Comparison of ENCODE assay signal across 8 cellular contexts in genomic region chr12:57087689-57088441, GRCh38. TPM values are rescaled to one million over a fixed set of nuclear protein-coding genes. Genes with fewer than 3 reads are reported as not detected.
DNase-seq lines count a peak whose midpoint lies in the region; ATAC-seq, FAIRE-seq and TF ChIP-seq lines count a peak whose summit lies in the region.

No MANE protein-coding gene starts in this region.

- H3K4me3 ChIP-seq in A549 (peak overlapping the region; percentile 89), duodenal mucosa (ENCODE audit: low read depth in 1 of 2, low read length in 2 of 2) (peak overlapping the region; percentile 81 to 82)

- peaks cover 19% of the 10 kb centered on the region for H3K4me1 ChIP-seq in A549
- peaks cover 25 to 38% of the 10 kb centered on the region in 2 donors for H3K4me1 ChIP-seq in duodenal mucosa (ENCODE audit: control insufficient read depth in 1 of 2, insufficient read depth in 2 of 2, low read length in 2 of 2)

- TF ChIP-seq POLR2A in A549 (IDR thresholded peaks at IDR 0.05; ENCODE audit: low read length): peak; percentile 39

- FAIRE-seq in A549 (lab: Jason Lieb, UNC) (no peak), GM18507 (lab: Jason Lieb, UNC) (peak; percentile 78)

- WGBS in A549 (ENCODE audit: missing lambda C conversion rate): 2% methylated on average over 27 of the region's 41 CpGs

- no peak for TF ChIP-seq EP300 in A549 (IDR thresholded peaks at IDR 0.05)

- H3K4me2 ChIP-seq in A549: peak overlapping the region; percentile 99

- POLR2A ChIA-PET in A549 (lab: Yijun Ruan, JAX): interaction anchor here (0.6 to 6.8 kb wide), 11 partner anchors 9 to 458 kb away, joined by 3 to 143 read pairs (median 5); partner anchors contain the start of genes BAZ2A, NACA, NEMP1 and STAT6

- H3K9ac ChIP-seq in duodenal mucosa (ENCODE audit: low read depth in 1 of 2, low read length in 2 of 2): peak overlapping the region; percentile 79 to 89

- CTCF ChIA-PET in A549 (lab: Yijun Ruan, JAX): interaction anchor here (1.0 to 18.3 kb wide), 4 partner anchors 9 to 26 kb away, joined by 4 to 330 read pairs (median 80); partner anchors contain the start of genes NEMP1 and STAT6

- peak; percentile 55 to 69 for ATAC-seq in A549
- ATAC-seq in HG02981 (IDR thresholded peaks at IDR 0.05; ENCODE audit: unreplicated experiment): peak; percentile 31

- peaks cover 0 to 7% of the 10 kb centered on the region in 2 donors for H3K36me3 ChIP-seq in duodenal mucosa (ENCODE audit: control insufficient read depth in 1 of 2, insufficient read depth in 2 of 2, low read length in 2 of 2)

- H3K27ac ChIP-seq in A549 (peak overlapping the region; percentile 96 to 100), duodenal mucosa (ENCODE audit: low read depth, low read length) (peak overlapping the region; percentile 97)

- H3K27me3 ChIP-seq in duodenal mucosa (ENCODE audit: control insufficient read depth in 1 of 2, insufficient read depth in 2 of 2, low read length in 2 of 2): no peaks in the 10 kb centered on the region

- no peak for TF ChIP-seq CTCF in A549 (IDR thresholded peaks at IDR 0.05)

- TF ChIP-seq RAD21 in A549 (conservative IDR thresholded peaks at IDR 0.05 in 1 of 2, IDR thresholded peaks at IDR 0.05 in 1 of 2): no peak

- DNase-seq in A549 (ENCODE audit: low read depth in 1 of 2, low spot score in 1 of 2) (peak; percentile 78 to 94), GM18507 (ENCODE audit: extremely low spot score, insufficient read length, low read depth) (no peak), NCI-H345 treated with DMSO at 0.1 percent for 48 hours (lab: John Stamatoyannopoulos, UW; ENCODE audit: unreplicated experiment) (peak; percentile 38), medulla oblongata (ENCODE audit: extremely low spot score) (peak; percentile 66)
- peak; percentile 88 to 91 for DNase-seq in activated CD4-positive, alpha-beta T cell treated with anti-CD3 and anti-CD28 coated beads, Interleukin-2, amount 50 U/mL, for 48 hours
- peak; percentile 85 for DNase-seq in stimulated activated CD8-positive, alpha-beta memory T cell treated with anti-CD3 and anti-CD28 coated beads, Interleukin-12 subunit alpha, Interleukin-12 subunit beta, amount 100 ng/mL, for 4 hours (ENCODE audit: low read depth)

- H3K9me3 ChIP-seq in A549: no peaks in the 10 kb centered on the region
- H3K9me3 ChIP-seq in duodenal mucosa (ENCODE audit: control insufficient read depth in 1 of 2, low read length in 2 of 2): no peaks in the 10 kb centered on the region

TF ChIP-seq in A549, 52 proteins besides CTCF, POLR2A, EP300 and RAD21 (continues in another document):
- TF ChIP-seq HEYL (CRISPR knock-in tag; IDR thresholded peaks at IDR 0.05) (no peak), RFX5 (IDR thresholded peaks at IDR 0.05) (no peak), KDM5A (IDR thresholded peaks at IDR 0.05) (no peak), EHMT2 (IDR thresholded peaks at IDR 0.05; ENCODE audit: low read depth) (no peak), JUN (IDR thresholded peaks at IDR 0.05) (peak; percentile 39 to 42; a peak in 2 of 5 replicates), MAFK (IDR thresholded peaks at IDR 0.05; ENCODE audit: partially characterized antibody) (no peak), NPAS2 (CRISPR knock-in tag; IDR thresholded peaks at IDR 0.05; ENCODE audit: borderline replicate concordance) (no peak), TP53 (CRISPR knock-in tag; IDR thresholded peaks at IDR 0.05) (no peak; the same call in 1 of the 2 replicates), NR3C1 (IDR thresholded peaks at IDR 0.05) (no peak), ZFP36 (IDR thresholded peaks at IDR 0.05; ENCODE audit: borderline replicate concordance, partially characterized antibody) (no peak), FOSL2 (IDR thresholded peaks at IDR 0.05) (no peak), FOSL2 (CRISPR knock-in tag; IDR thresholded peaks at IDR 0.05) (peak; percentile 46), MYC (IDR thresholded peaks at IDR 0.05; ENCODE audit: borderline replicate concordance, low read length) (0 out of 2 replicates have a peak, but pooled peaks have one; percentile 2), BHLHE40 (IDR thresholded peaks at IDR 0.05; ENCODE audit: low read depth, low read length) (peak; percentile 40; the same call in 1 of the 2 replicates), USF2 (IDR thresholded peaks at IDR 0.05) (no peak), SREBF2 (IDR thresholded peaks at IDR 0.05) (no peak), CHD2 (IDR thresholded peaks at IDR 0.05; ENCODE audit: low read length, partially characterized antibody) (no peak), HOXA7 (CRISPR knock-in tag; IDR thresholded peaks at IDR 0.05) (no peak), ATOH8 (CRISPR knock-in tag; IDR thresholded peaks at IDR 0.05; ENCODE audit: low read depth) (no peak), ZC3H11A (IDR thresholded peaks at IDR 0.05) (no peak; the same call in 1 of the 2 replicates), SMC3 (IDR thresholded peaks at IDR 0.05) (no peak), HOXB5 (CRISPR knock-in tag; IDR thresholded peaks at IDR 0.05) (0 out of 2 replicates have a peak, but pooled peaks have one; percentile 70), HOXB13 (CRISPR knock-in tag; IDR thresholded peaks at IDR 0.05; ENCODE audit: low read depth) (no peak), ZNF302 (CRISPR knock-in tag; IDR thresholded peaks at IDR 0.05) (no peak), RARB (CRISPR knock-in tag; IDR thresholded peaks at IDR 0.05) (0 out of 2 replicates have a peak, but pooled peaks have one; percentile 66), CBX2 (IDR thresholded peaks at IDR 0.05; ENCODE audit: borderline replicate concordance, low read depth) (no peak), EHF (CRISPR knock-in tag; IDR thresholded peaks at IDR 0.05) (no peak; the same call in none of the 2 replicates), BCL3 (IDR thresholded peaks at IDR 0.05) (0 out of 3 replicates have a peak, but pooled peaks have one; percentile 9)

RNA-seq across cellular contexts. Expression of gene NAB2, which starts 1.0 kb away (rescaled TPM):
- polyA plus RNA-seq in A549 (2011; rRNA removed): 8.6 and 10.1 TPM in 2 replicates
- polyA plus RNA-seq in A549 (2012; cell fraction: cytosol; rRNA removed): 10.6 and 15.3 TPM in 2 replicates
- polyA plus RNA-seq in A549 (2012; cell fraction: nucleus; rRNA removed): 17.8 and 22.4 TPM in 2 replicates
- 7.0 to 9.8 TPM (median 7.8 TPM) in 3 replicates for polyA plus RNA-seq in A549 (2017; fragmentation: RNase III; extraction: RNeasy Plus Mini Kit Qiagen cat#74134 plus additional on column Dnase treatment)
- 10.3 and 14.3 TPM in 2 replicates for polyA minus RNA-seq in A549 (2011; rRNA and poly(A)+ RNA removed)

RNA-seq across cellular contexts. Expression of gene NEMP1, which starts 9.3 kb away (rescaled TPM):
- polyA plus RNA-seq in A549 (2011; rRNA removed) (24.7 and 28.4 TPM in 2 replicates), A549 (2017; fragmentation: RNase III; extraction: RNeasy Plus Mini Kit Qiagen cat#74134 plus additional on column Dnase treatment) (11.9 to 13.2 TPM (median 12.7 TPM) in 3 replicates)
- 7.3 and 8.7 TPM in 2 replicates for polyA plus RNA-seq in A549 (2012; cell fraction: cytosol; rRNA removed)
- 10.8 and 20.7 TPM in 2 replicates for polyA plus RNA-seq in A549 (2012; cell fraction: nucleus; rRNA removed)
- 14.0 and 15.9 TPM in 2 replicates for polyA minus RNA-seq in A549 (2011; rRNA and poly(A)+ RNA removed)

RNA-seq across cellular contexts. Expression of gene STAT6, which starts 23.3 kb away (rescaled TPM):
- polyA plus RNA-seq in A549 (2011; rRNA removed) (58.8 and 64.6 TPM in 2 replicates), A549 (2017; fragmentation: RNase III; extraction: RNeasy Plus Mini Kit Qiagen cat#74134 plus additional on column Dnase treatment) (52.9 to 59.0 TPM (median 58.4 TPM) in 3 replicates)
- polyA plus RNA-seq in A549 (2012; cell fraction: cytosol; rRNA removed): 47.5 and 61.5 TPM in 2 replicates
- 150 and 163 TPM in 2 replicates for polyA plus RNA-seq in A549 (2012; cell fraction: nucleus; rRNA removed)
- 63.8 and 71.5 TPM in 2 replicates for polyA minus RNA-seq in A549 (2011; rRNA and poly(A)+ RNA removed)

RNA-seq across cellular contexts. Expression of gene MYO1A, which starts 37.9 kb away (rescaled TPM):
- polyA plus RNA-seq in A549 (2011; rRNA removed): 1.9 and 3.1 TPM in 2 replicates
- 0.13 and 0.17 TPM in 2 replicates for polyA plus RNA-seq in A549 (2012; cell fraction: cytosol; rRNA removed)
- polyA plus RNA-seq in A549 (2012; cell fraction: nucleus; rRNA removed): 0.61 and 0.74 TPM in 2 replicates
- 0.17 to 0.67 TPM (median 0.50 TPM) in 3 replicates for polyA plus RNA-seq in A549 (2017; fragmentation: RNase III; extraction: RNeasy Plus Mini Kit Qiagen cat#74134 plus additional on column Dnase treatment)
- 4.8 and 5.6 TPM in 2 replicates for polyA minus RNA-seq in A549 (2011; rRNA and poly(A)+ RNA removed)

RNA-seq across cellular contexts. Expression of gene LRP1, which starts 40.4 kb away (rescaled TPM):
- 5.6 and 11.5 TPM in 2 replicates for polyA plus RNA-seq in A549 (2011; rRNA removed)
- 7.1 and 9.2 TPM in 2 replicates for polyA plus RNA-seq in A549 (2012; cell fraction: cytosol; rRNA removed)
- 44.5 and 50.9 TPM in 2 replicates for polyA plus RNA-seq in A549 (2012; cell fraction: nucleus; rRNA removed)
- polyA plus RNA-seq in A549 (2017; fragmentation: RNase III; extraction: RNeasy Plus Mini Kit Qiagen cat#74134 plus additional on column Dnase treatment): 8.6 to 9.6 TPM (median 9.4 TPM) in 3 replicates
- 49.2 and 54.7 TPM in 2 replicates for polyA minus RNA-seq in A549 (2011; rRNA and poly(A)+ RNA removed)
